ENCODE assay signal across 28 cellular contexts in the genomic region with DNA sequence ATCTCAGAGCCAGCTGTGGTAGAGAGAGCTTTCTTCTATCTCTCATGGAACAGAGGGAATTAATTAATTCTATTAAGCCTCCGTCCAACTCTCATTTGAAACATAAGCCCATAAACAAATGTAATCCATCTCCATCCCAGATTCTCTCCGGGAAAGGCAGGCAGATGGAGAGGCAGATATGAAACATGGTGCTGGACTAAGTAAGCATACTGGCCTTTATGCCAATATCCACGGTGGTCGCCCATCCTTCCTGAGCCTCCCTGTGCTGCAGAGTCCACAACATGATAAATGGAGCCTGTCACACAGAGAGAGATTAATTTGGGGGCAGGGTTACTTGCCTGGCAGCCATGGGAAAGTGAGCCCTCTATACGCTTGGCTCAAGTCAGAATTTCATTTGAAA. TPM values are rescaled to one million over a fixed set of nuclear protein-coding genes. Genes with fewer than 3 reads are reported as not detected.
DNase-seq lines count a peak whose midpoint lies in the region; ATAC-seq and TF ChIP-seq lines count a peak whose summit lies in the region.
"Had no signal": no experiment of that assay in that cellular context is flagged by ENCODE, and none has a peak within 500 bp of the region (broad histone marks: within the 10 kb centered on the region; RNA-seq: fewer than 3 reads in every experiment).

No MANE protein-coding gene starts in this region.

- H3K4ac ChIP-seq in trophoblast cell (ENCODE audit: low read depth, low read length), result no peak overlapping the region

- peak overlapping the region; percentile 30 to 72 (median 65) for H3K27ac Mint-ChIP-seq in brain
- H3K27ac Mint-ChIP-seq: GM23338, H9, HFFc6 had no signal

- no peak overlapping the region for H3K4me2 ChIP-seq in trophoblast cell (ENCODE audit: low read length)
- H3K4me2 ChIP-seq: GM23338 had no signal

- H3K79me1 ChIP-seq in trophoblast cell (ENCODE audit: low read length), result peaks cover 4% of the 10 kb centered on the region

- H2BK120ac ChIP-seq in trophoblast cell (ENCODE audit: insufficient read depth, low read length, poor library complexity), result no peak overlapping the region

- H3K36me3 Mint-ChIP-seq in brain, result no peaks in the 10 kb centered on the region

- H3K36me3 ChIP-seq in BE2C (no peaks in the 10 kb centered on the region), trophoblast cell (ENCODE audit: control insufficient read depth in 1 of 2, insufficient read depth in 2 of 2, low read length in 2 of 2) (no peaks in the 10 kb centered on the region)

- peaks cover 3% of the 10 kb centered on the region for H3K27me3 Mint-ChIP-seq in brain

- TF ChIP-seq CTCF in BE2C (IDR thresholded peaks at IDR 0.05; ENCODE audit: low read depth, low read length) (no peak), brain (conservative IDR thresholded peaks at IDR 0.05) (no peak)

- H3K9ac ChIP-seq in trophoblast cell (ENCODE audit: low read length), result no peak overlapping the region

- H2AK5ac ChIP-seq in trophoblast cell (ENCODE audit: low read length), result no peak overlapping the region

- H3K27ac ChIP-seq in trophoblast cell (ENCODE audit: low read depth, low read length), result no peak overlapping the region
- H3K27ac ChIP-seq: RWPE1 had no signal

- H3K23ac ChIP-seq in trophoblast cell (ENCODE audit: low read length), result no peak overlapping the region

- H3K9me3 ChIP-seq in BE2C (no peaks in the 10 kb centered on the region), trophoblast cell (ENCODE audit: insufficient read depth, low read depth, low read length) (peaks cover 1% of the 10 kb centered on the region)

- H3K79me2 ChIP-seq in trophoblast cell (ENCODE audit: control insufficient read depth, insufficient read depth, low read length, poor library complexity), result no peaks in the 10 kb centered on the region

- H4K12ac ChIP-seq in trophoblast cell (ENCODE audit: low read depth, low read length), result no peak overlapping the region

- peak overlapping the region; percentile 26 for H4K91ac ChIP-seq in trophoblast cell (ENCODE audit: low read depth, low read length)

- no peak overlapping the region for H3K18ac ChIP-seq in trophoblast cell (ENCODE audit: low read length)

- H2BK12ac ChIP-seq in trophoblast cell (ENCODE audit: low read length), result peak overlapping the region; percentile 15

- ATAC-seq in sciatic nerve, result no peak
- no peak for ATAC-seq in GM19455 (IDR thresholded peaks at IDR 0.05; ENCODE audit: unreplicated experiment)
- ATAC-seq: GM23338, K562, Panc1 had no signal

- no peak overlapping the region for H4K8ac ChIP-seq in trophoblast cell (ENCODE audit: low read depth, low read length)

- no peak overlapping the region for H3K4me3 Mint-ChIP-seq in brain
- H3K4me3 Mint-ChIP-seq: GM23338, H9, HFFc6 had no signal

- H2BK5ac ChIP-seq in trophoblast cell (ENCODE audit: low read depth, low read length, poor library complexity), result no peak overlapping the region

- H2AFZ ChIP-seq in trophoblast cell (ENCODE audit: insufficient read depth, low read length, poor library complexity), result no peak overlapping the region
- H2AFZ ChIP-seq: GM23338 had no signal

- H3K9me3 Mint-ChIP-seq in brain, result no peaks in the 10 kb centered on the region
- H3K9me3 Mint-ChIP-seq: GM23338, H9, HFFc6 had no signal

- H3K4me3 ChIP-seq in BE2C (ENCODE audit: low read depth, low read length) (no peak overlapping the region; the same call in 1 of the 2 replicates), trophoblast cell (ENCODE audit: low read depth, low read length) (no peak overlapping the region)
- H3K4me3 ChIP-seq: GM23338, K562 had no signal

- DNase-seq in BE2C (peak; percentile 57), NCI-H82 (lab: John Stamatoyannopoulos, UW) (peak; percentile 88), trophoblast cell (no peak), nucleus accumbens (lab: John Stamatoyannopoulos, UW) (no peak), sciatic nerve (ENCODE audit: low spot score) (no peak)
- DNase-seq: 8988T, ACHN, Calu3, DMS53, H9, HFFc6, Kasumi-1, MV-4-11, NCI-H1105, NCI-H1436 treated with DMSO at 0.1 percent for 48 hours, NCI-H187 treated with DMSO at 0.1 percent for 48 hours, NCI-H2171 treated with DMSO at 0.1 percent for 48 hours, NCI-H345, NCI-H510A treated with DMSO at 0.1 percent for 48 hours, NCI-H774, SHP77 had no signal

- H3K4me1 ChIP-seq in BE2C, result peaks cover 15% of the 10 kb centered on the region
- H3K4me1 ChIP-seq in trophoblast cell (ENCODE audit: control insufficient read depth in 1 of 2, insufficient read depth in 2 of 2, low read length in 2 of 2), result peaks cover 0 to 19% of the 10 kb centered on the region in 2 experiments

- no peak overlapping the region for H3K14ac ChIP-seq in trophoblast cell (ENCODE audit: low read length)

- H3K4me1 Mint-ChIP-seq in brain, result peaks cover 22% of the 10 kb centered on the region
- H3K4me1 Mint-ChIP-seq: GM23338, H9 had no signal

- intact Hi-C loops in sciatic nerve (cut with DNase I), result no loop called here

- no CpG with 5 or more reads among the region's 5 CpGs for WGBS in trophoblast cell (ENCODE audit: extremely low coverage, insufficient coverage, insufficient read length)

- no peaks in the 10 kb centered on the region for H3K27me3 ChIP-seq in BE2C
- H3K27me3 ChIP-seq in trophoblast cell (ENCODE audit: insufficient read depth, low read length), result no peaks in the 10 kb centered on the region

RNA-seq across cellular contexts. Expression of gene PRR5L, which starts 44.8 kb away (rescaled TPM):
- polyA plus RNA-seq in BE2C (2012; ENCODE audit: insufficient read depth, insufficient read length, low read depth), result 1.5 TPM
- 9.0 TPM for polyA plus RNA-seq in brain (ENCODE audit: insufficient read depth, low read depth, low replicate concordance)
- 12.3 and 14.1 TPM in 2 replicates for polyA plus RNA-seq in trophoblast cell (2013)
- total RNA-seq in sciatic nerve, result 28.6 TPM
- total RNA-seq: OCI-LY7 had no signal

RNA-seq across cellular contexts. Expression of gene COMMD9, which starts 51.7 kb away (rescaled TPM):
- 30.0 TPM for polyA plus RNA-seq in BE2C (2012; ENCODE audit: insufficient read depth, insufficient read length, low read depth)
- 90.2 TPM for polyA plus RNA-seq in brain (ENCODE audit: insufficient read depth, low read depth, low replicate concordance)
- polyA plus RNA-seq in trophoblast cell (2013), result 55.0 and 60.3 TPM in 2 replicates
- 35.8 TPM for total RNA-seq in sciatic nerve

Comparison
In these comparisons a context has a peak if more than half of its experiments do, and no peak if none do; other contexts are left out.
1. DNase-seq: peak in BE2C (single experiment) and NCI-H82 (single experiment); none in trophoblast cell (0 of 2), nucleus accumbens (0 of 56) and sciatic nerve (single experiment).